ENCODE assay signal across 9 cellular contexts in genomic region chr9:133114886-133115603, GRCh38. TPM values are rescaled to one million over a fixed set of nuclear protein-coding genes. Genes with fewer than 3 reads are reported as not detected.
DNase-seq lines count a peak whose midpoint lies in the region; ATAC-seq and TF ChIP-seq lines count a peak whose summit lies in the region.
"Had no signal": no experiment of that assay in that cellular context is flagged by ENCODE, and none has a peak within 500 bp of the region (broad histone marks: within the 10 kb centered on the region; RNA-seq: fewer than 3 reads in every experiment).

No MANE protein-coding gene starts in this region.

- no peaks in the 10 kb centered on the region for H3K9me3 Mint-ChIP-seq in activated T-cell treated with anti-CD3 and anti-CD28 coated beads, Interleukin-2, amount 50 U/mL, for 72 hours
- H3K9me3 Mint-ChIP-seq in activated T-helper 2 cell treated with anti-CD3 and anti-CD28 coated beads, Interferon-gamma antibody, Interleukin-2, Interleukin-4, amounts not matched to agents 10 μg/mL and 5 μg/mL and 100 μg/mL, durations not matched to agents 14 hours and 24 hours and 36 hours = no peaks in the 10 kb centered on the region
- H3K9me3 Mint-ChIP-seq in type B pancreatic cell = no peaks in the 10 kb centered on the region

- peak overlapping the region; percentile 64 to 79 for H3K4me3 Mint-ChIP-seq in activated T-cell treated with anti-CD3 and anti-CD28 coated beads, Interleukin-2, amount 50 U/mL, for 72 hours
- peak overlapping the region; percentile 39 for H3K4me3 Mint-ChIP-seq in activated T-helper 2 cell treated with anti-CD3 and anti-CD28 coated beads, Interferon-gamma antibody, Interleukin-2, Interleukin-4, amounts not matched to agents 10 μg/mL and 5 μg/mL and 100 μg/mL, durations not matched to agents 14 hours and 24 hours and 36 hours (ENCODE audit: low read depth)
- H3K4me3 Mint-ChIP-seq in type B pancreatic cell = peak overlapping the region; percentile 34

- H3K4me3 ChIP-seq in lung = no peak overlapping the region

- no peaks in the 10 kb centered on the region for H3K9me3 ChIP-seq in lung (ENCODE audit: control insufficient read depth in 2 of 2, insufficient read depth in 1 of 2, low read length in 1 of 2)

- no peaks in the 10 kb centered on the region for H3K27me3 ChIP-seq in lung (ENCODE audit: control insufficient read depth, insufficient read depth)

- H3K4me1 Mint-ChIP-seq in activated T-cell treated with anti-CD3 and anti-CD28 coated beads, Interleukin-2, amount 50 U/mL, for 72 hours (ENCODE audit: low read depth) = peaks cover 59% of the 10 kb centered on the region
- peaks cover 31% of the 10 kb centered on the region for H3K4me1 Mint-ChIP-seq in activated T-helper 2 cell treated with anti-CD3 and anti-CD28 coated beads, Interferon-gamma antibody, Interleukin-2, Interleukin-4, amounts not matched to agents 10 μg/mL and 5 μg/mL and 100 μg/mL, durations not matched to agents 14 hours and 24 hours and 36 hours (ENCODE audit: low read depth)
- H3K4me1 Mint-ChIP-seq in type B pancreatic cell (ENCODE audit: unreplicated experiment) = peaks cover 34% of the 10 kb centered on the region

- ATAC-seq in activated T-cell treated with anti-CD3 and anti-CD28 coated beads, Interleukin-2, amount 50 U/mL, for 72 hours (replicated peaks in 1 of 2) = peak; percentile 22 to 32
- no peak for ATAC-seq in lung (ENCODE audit: insufficient read depth, low FRiP score)
- ATAC-seq in GM21529 (IDR thresholded peaks at IDR 0.05; ENCODE audit: unreplicated experiment) = no peak

- intact Hi-C loops in activated T-helper 2 cell treated with anti-CD3 and anti-CD28 coated beads, Interferon-gamma antibody, Interleukin-2, Interleukin-4, amounts not matched to agents 10 μg/mL and 5 μg/mL and 100 μg/mL, durations not matched to agents 14 hours and 24 hours and 36 hours (cut with micrococcal nuclease) = loop anchor here (1.0 to 5.0 kb wide), 3 partner anchors 18 to 83 kb away; partner anchors contain the start of gene GTF3C5

- no peaks in the 10 kb centered on the region for H3K27me3 Mint-ChIP-seq in activated T-cell treated with anti-CD3 and anti-CD28 coated beads, Interleukin-2, amount 50 U/mL, for 72 hours (ENCODE audit: low read depth)
- H3K27me3 Mint-ChIP-seq in activated T-helper 2 cell treated with anti-CD3 and anti-CD28 coated beads, Interferon-gamma antibody, Interleukin-2, Interleukin-4, amounts not matched to agents 10 μg/mL and 5 μg/mL and 100 μg/mL, durations not matched to agents 14 hours and 24 hours and 36 hours (ENCODE audit: low read depth) = no peaks in the 10 kb centered on the region
- H3K27me3 Mint-ChIP-seq in type B pancreatic cell = no peaks in the 10 kb centered on the region

- TF ChIP-seq CTCF in lung (IDR thresholded peaks at IDR 0.05; ENCODE audit: control extremely low read depth, extremely low read depth) = no peak
- no peak for TF ChIP-seq CTCF in type B pancreatic cell (conservative IDR thresholded peaks at IDR 0.05)

- H3K27ac ChIP-seq in lung (ENCODE audit: low read depth in 1 of 2, low read length in 1 of 2) = peak overlapping the region; percentile 66 to 85

- WGBS in lung, 2 donors = 75 to 80% methylated on average over 19 of the region's 19 CpGs

- H3K36me3 Mint-ChIP-seq in activated T-cell treated with anti-CD3 and anti-CD28 coated beads, Interleukin-2, amount 50 U/mL, for 72 hours (ENCODE audit: insufficient read depth in 2 of 2) = peaks cover 0 to under 1% of the 10 kb centered on the region in 2 donors
- H3K36me3 Mint-ChIP-seq in activated T-helper 2 cell treated with anti-CD3 and anti-CD28 coated beads, Interferon-gamma antibody, Interleukin-2, Interleukin-4, amounts not matched to agents 10 μg/mL and 5 μg/mL and 100 μg/mL, durations not matched to agents 14 hours and 24 hours and 36 hours (ENCODE audit: low read depth) = peaks cover 15% of the 10 kb centered on the region
- no peaks in the 10 kb centered on the region for H3K36me3 Mint-ChIP-seq in type B pancreatic cell

- H3K36me3 ChIP-seq in lung (ENCODE audit: control insufficient read depth in 2 of 2, insufficient read depth in 2 of 2, low read length in 2 of 2) = peaks cover 5 to 6% of the 10 kb centered on the region in 2 donors

- H3K27ac Mint-ChIP-seq in activated T-cell treated with anti-CD3 and anti-CD28 coated beads, Interleukin-2, amount 50 U/mL, for 72 hours = peak overlapping the region; percentile 85
- H3K27ac Mint-ChIP-seq in activated T-helper 2 cell treated with anti-CD3 and anti-CD28 coated beads, Interferon-gamma antibody, Interleukin-2, Interleukin-4, amounts not matched to agents 10 μg/mL and 5 μg/mL and 100 μg/mL, durations not matched to agents 14 hours and 24 hours and 36 hours = peak overlapping the region; percentile 93
- H3K27ac Mint-ChIP-seq in type B pancreatic cell = peak overlapping the region; percentile 81

- no peak for DNase-seq in activated T-cell treated with anti-CD3 and anti-CD28 coated beads, Interleukin-2, amount 50 U/mL, for 72 hours
- no peak for DNase-seq in activated T-cell treated with anti-CD3 and anti-CD28 coated beads, Interleukin-2, amount 50 U/mL, for 1 hour
- DNase-seq in activated T-helper 2 cell treated with anti-CD3 and anti-CD28 coated beads, Interferon-gamma antibody, Interleukin-2, Interleukin-4, amounts not matched to agents 10 μg/mL and 5 μg/mL and 100 μg/mL, durations not matched to agents 14 hours and 24 hours and 36 hours (ENCODE audit: low spot score) = no peak
- no peak for DNase-seq in lung (ENCODE audit: low spot score)
- no peak for DNase-seq in type B pancreatic cell (ENCODE audit: extremely low spot score, unreplicated experiment)
- no peak for DNase-seq in midbrain (lab: John Stamatoyannopoulos, UW)
- DNase-seq in foreskin melanocyte = no peak

- peaks cover 10 to 63% of the 10 kb centered on the region in 2 donors for H3K4me1 ChIP-seq in lung (ENCODE audit: control insufficient read depth in 2 of 2, insufficient read depth in 2 of 2, low read length in 2 of 2)

RNA-seq across cellular contexts. Expression of gene RALGDS, which starts 6.0 kb away (rescaled TPM):
- 10 to 100 TPM; 50.7 to 78.2 TPM for total RNA-seq in activated T-cell treated with anti-CD3 and anti-CD28 coated beads, Interleukin-2, amount 50 U/mL, for 72 hours
- total RNA-seq in activated T-helper 2 cell treated with anti-CD3 and anti-CD28 coated beads, Interferon-gamma antibody, Interleukin-2, Interleukin-4, amounts not matched to agents 10 μg/mL and 5 μg/mL and 100 μg/mL, durations not matched to agents 14 hours and 24 hours and 36 hours = 78.8 and 85.8 TPM in 2 replicates
- total RNA-seq in lung = 10 to 100 TPM; 60.7 to 61.1 TPM
- polyA plus RNA-seq in lung = 100 to 1,000 TPM in 1 of 2 donors, 10 to 100 TPM in 1; 49.5 to 145 TPM
- 64.8 and 86.3 TPM in 2 replicates for total RNA-seq in type B pancreatic cell (ENCODE audit: low replicate concordance)

RNA-seq across cellular contexts. Expression of gene GBGT1, which starts 48.7 kb away (rescaled TPM):
- 1 to 10 TPM in 1 of 2 donors, under 1 TPM in 1; 0.86 to 2.0 TPM for total RNA-seq in activated T-cell treated with anti-CD3 and anti-CD28 coated beads, Interleukin-2, amount 50 U/mL, for 72 hours
- 6.8 and 7.4 TPM in 2 replicates for total RNA-seq in activated T-helper 2 cell treated with anti-CD3 and anti-CD28 coated beads, Interferon-gamma antibody, Interleukin-2, Interleukin-4, amounts not matched to agents 10 μg/mL and 5 μg/mL and 100 μg/mL, durations not matched to agents 14 hours and 24 hours and 36 hours
- total RNA-seq in lung (10 to 100 TPM in 1 of 2 donors, 1 to 10 TPM in 1; 6.1 to 42.9 TPM), type B pancreatic cell (ENCODE audit: low replicate concordance) (21.0 and 54.9 TPM in 2 replicates)
- polyA plus RNA-seq in lung = 10 to 100 TPM; 14.8 to 31.6 TPM
- total RNA-seq: SK-MEL-5 had no signal

RNA-seq across cellular contexts. Expression of gene CEL, which starts 53.3 kb away (rescaled TPM):
- total RNA-seq in activated T-cell treated with anti-CD3 and anti-CD28 coated beads, Interleukin-2, amount 50 U/mL, for 72 hours = 1 to 10 TPM; 1.6 to 3.6 TPM
- total RNA-seq in activated T-helper 2 cell treated with anti-CD3 and anti-CD28 coated beads, Interferon-gamma antibody, Interleukin-2, Interleukin-4, amounts not matched to agents 10 μg/mL and 5 μg/mL and 100 μg/mL, durations not matched to agents 14 hours and 24 hours and 36 hours = 2.0 and 2.1 TPM in 2 replicates
- total RNA-seq in lung (1 to 10 TPM in 1 of 2 donors, under 1 TPM in 1; 0.77 to 6.3 TPM), type B pancreatic cell (ENCODE audit: low replicate concordance) (4.5 and 4.9 TPM in 2 replicates)
- under 1 TPM; 0.66 to 0.94 TPM for polyA plus RNA-seq in lung
- total RNA-seq: SK-MEL-5 had no signal

Comparison
In these comparisons a context has a peak if more than half of its experiments do, and no peak if none do; other contexts are left out.
1. ATAC-seq: peak in activated T-cell treated with anti-CD3 and anti-CD28 coated beads, Interleukin-2, amount 50 U/mL, for 72 hours (2 of 2); none in lung (single experiment) and GM21529 (single experiment).
2. Peak in every context shown above with its lines, with median percentiles within 50 percentile points of each other: H3K27ac Mint-ChIP-seq and H3K4me3 Mint-ChIP-seq.